In genomic region chr22:50252081-50253045, GRCh38 we compare ENCODE assay signal across 1 cellular context.
TF ChIP-seq lines count a peak whose summit lies in the region.

No MANE protein-coding gene starts in this region.

TF ChIP-seq in K562, 482 proteins besides CTCF, POLR2A, EP300 and RAD21:
- no peak for TF ChIP-seq ZNF830 (CRISPR knock-in tag; IDR thresholded peaks at IDR 0.05)
- TF ChIP-seq MYC (IDR thresholded peaks at IDR 0.05; ENCODE audit: low read depth, low read length), result no peak
- TF ChIP-seq MYC (CRISPR knock-in tag; IDR thresholded peaks at IDR 0.05; ENCODE audit: borderline replicate concordance, low read depth), result no peak
- TF ChIP-seq SIN3A (IDR thresholded peaks at IDR 0.05; ENCODE audit: borderline replicate concordance in 2 of 2, control insufficient read depth in 1 of 2, low read depth in 2 of 2, low read length in 2 of 2), result no peak
- TF ChIP-seq SMAD4 (CRISPR knock-in tag; conservative IDR thresholded peaks at IDR 0.05), result no peak
- peak; percentile 67 for TF ChIP-seq PRDM10 (IDR thresholded peaks at IDR 0.05; ENCODE audit: partially characterized antibody)
- TF ChIP-seq RBFOX2 (IDR thresholded peaks at IDR 0.05; ENCODE audit: low read depth, low read length), result peak; percentile 31; the same call in 1 of the 2 replicates
- TF ChIP-seq PHB2 (IDR thresholded peaks at IDR 0.05; ENCODE audit: low read depth), result no peak
- TF ChIP-seq ZKSCAN3 (CRISPR knock-in tag; IDR thresholded peaks at IDR 0.05), result no peak
- TF ChIP-seq, protein P1, sequence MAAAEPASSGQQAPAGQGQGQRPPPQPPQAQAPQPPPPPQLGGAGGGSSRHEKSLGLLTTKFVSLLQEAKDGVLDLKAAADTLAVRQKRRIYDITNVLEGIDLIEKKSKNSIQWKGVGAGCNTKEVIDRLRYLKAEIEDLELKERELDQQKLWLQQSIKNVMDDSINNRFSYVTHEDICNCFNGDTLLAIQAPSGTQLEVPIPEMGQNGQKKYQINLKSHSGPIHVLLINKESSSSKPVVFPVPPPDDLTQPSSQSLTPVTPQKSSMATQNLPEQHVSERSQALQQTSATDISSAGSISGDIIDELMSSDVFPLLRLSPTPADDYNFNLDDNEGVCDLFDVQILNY (CRISPR knock-in tag; IDR thresholded peaks at IDR 0.05), result no peak
- TF ChIP-seq, protein P2, sequence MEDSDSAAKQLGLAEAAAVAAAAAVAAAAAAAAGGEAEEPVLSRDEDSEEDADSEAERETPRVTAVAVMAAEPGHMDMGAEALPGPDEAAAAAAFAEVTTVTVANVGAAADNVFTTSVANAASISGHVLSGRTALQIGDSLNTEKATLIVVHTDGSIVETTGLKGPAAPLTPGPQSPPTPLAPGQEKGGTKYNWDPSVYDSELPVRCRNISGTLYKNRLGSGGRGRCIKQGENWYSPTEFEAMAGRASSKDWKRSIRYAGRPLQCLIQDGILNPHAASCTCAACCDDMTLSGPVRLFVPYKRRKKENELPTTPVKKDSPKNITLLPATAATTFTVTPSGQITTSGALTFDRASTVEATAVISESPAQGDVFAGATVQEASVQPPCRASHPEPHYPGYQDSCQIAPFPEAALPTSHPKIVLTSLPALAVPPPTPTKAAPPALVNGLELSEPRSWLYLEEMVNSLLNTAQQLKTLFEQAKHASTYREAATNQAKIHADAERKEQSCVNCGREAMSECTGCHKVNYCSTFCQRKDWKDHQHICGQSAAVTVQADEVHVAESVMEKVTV (CRISPR knock-in tag; IDR thresholded peaks at IDR 0.05), result no peak
- TF ChIP-seq ZEB2 (IDR thresholded peaks at IDR 0.05), result no peak
- TF ChIP-seq, protein P3, sequence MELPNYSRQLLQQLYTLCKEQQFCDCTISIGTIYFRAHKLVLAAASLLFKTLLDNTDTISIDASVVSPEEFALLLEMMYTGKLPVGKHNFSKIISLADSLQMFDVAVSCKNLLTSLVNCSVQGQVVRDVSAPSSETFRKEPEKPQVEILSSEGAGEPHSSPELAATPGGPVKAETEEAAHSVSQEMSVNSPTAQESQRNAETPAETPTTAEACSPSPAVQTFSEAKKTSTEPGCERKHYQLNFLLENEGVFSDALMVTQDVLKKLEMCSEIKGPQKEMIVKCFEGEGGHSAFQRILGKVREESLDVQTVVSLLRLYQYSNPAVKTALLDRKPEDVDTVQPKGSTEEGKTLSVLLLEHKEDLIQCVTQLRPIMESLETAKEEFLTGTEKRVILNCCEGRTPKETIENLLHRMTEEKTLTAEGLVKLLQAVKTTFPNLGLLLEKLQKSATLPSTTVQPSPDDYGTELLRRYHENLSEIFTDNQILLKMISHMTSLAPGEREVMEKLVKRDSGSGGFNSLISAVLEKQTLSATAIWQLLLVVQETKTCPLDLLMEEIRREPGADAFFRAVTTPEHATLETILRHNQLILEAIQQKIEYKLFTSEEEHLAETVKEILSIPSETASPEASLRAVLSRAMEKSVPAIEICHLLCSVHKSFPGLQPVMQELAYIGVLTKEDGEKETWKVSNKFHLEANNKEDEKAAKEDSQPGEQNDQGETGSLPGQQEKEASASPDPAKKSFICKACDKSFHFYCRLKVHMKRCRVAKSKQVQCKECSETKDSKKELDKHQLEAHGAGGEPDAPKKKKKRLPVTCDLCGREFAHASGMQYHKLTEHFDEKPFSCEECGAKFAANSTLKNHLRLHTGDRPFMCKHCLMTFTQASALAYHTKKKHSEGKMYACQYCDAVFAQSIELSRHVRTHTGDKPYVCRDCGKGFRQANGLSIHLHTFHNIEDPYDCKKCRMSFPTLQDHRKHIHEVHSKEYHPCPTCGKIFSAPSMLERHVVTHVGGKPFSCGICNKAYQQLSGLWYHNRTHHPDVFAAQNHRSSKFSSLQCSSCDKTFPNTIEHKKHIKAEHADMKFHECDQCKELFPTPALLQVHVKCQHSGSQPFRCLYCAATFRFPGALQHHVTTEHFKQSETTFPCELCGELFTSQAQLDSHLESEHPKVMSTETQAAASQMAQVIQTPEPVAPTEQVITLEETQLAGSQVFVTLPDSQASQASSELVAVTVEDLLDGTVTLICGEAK (IDR thresholded peaks at IDR 0.05), result no peak
- TF ChIP-seq, protein P3 (CRISPR knock-in tag; IDR thresholded peaks at IDR 0.05), result no peak
- no peak for TF ChIP-seq THRAP3 (IDR thresholded peaks at IDR 0.05; ENCODE audit: borderline replicate concordance)
- no peak for TF ChIP-seq NFATC3 (IDR thresholded peaks at IDR 0.05)
- no peak for TF ChIP-seq PHTF2 (CRISPR knock-in tag; IDR thresholded peaks at IDR 0.05)
- no peak for TF ChIP-seq SMAD3 (CRISPR knock-in tag; conservative IDR thresholded peaks at IDR 0.05)
- TF ChIP-seq, protein P4, sequence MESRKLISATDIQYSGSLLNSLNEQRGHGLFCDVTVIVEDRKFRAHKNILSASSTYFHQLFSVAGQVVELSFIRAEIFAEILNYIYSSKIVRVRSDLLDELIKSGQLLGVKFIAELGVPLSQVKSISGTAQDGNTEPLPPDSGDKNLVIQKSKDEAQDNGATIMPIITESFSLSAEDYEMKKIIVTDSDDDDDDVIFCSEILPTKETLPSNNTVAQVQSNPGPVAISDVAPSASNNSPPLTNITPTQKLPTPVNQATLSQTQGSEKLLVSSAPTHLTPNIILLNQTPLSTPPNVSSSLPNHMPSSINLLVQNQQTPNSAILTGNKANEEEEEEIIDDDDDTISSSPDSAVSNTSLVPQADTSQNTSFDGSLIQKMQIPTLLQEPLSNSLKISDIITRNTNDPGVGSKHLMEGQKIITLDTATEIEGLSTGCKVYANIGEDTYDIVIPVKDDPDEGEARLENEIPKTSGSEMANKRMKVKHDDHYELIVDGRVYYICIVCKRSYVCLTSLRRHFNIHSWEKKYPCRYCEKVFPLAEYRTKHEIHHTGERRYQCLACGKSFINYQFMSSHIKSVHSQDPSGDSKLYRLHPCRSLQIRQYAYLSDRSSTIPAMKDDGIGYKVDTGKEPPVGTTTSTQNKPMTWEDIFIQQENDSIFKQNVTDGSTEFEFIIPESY (CRISPR knock-in tag; IDR thresholded peaks at IDR 0.05), result peak; percentile 96
- no peak for TF ChIP-seq SRSF3 (IDR thresholded peaks at IDR 0.05; ENCODE audit: insufficient read depth, low read length)
- TF ChIP-seq, protein P5, sequence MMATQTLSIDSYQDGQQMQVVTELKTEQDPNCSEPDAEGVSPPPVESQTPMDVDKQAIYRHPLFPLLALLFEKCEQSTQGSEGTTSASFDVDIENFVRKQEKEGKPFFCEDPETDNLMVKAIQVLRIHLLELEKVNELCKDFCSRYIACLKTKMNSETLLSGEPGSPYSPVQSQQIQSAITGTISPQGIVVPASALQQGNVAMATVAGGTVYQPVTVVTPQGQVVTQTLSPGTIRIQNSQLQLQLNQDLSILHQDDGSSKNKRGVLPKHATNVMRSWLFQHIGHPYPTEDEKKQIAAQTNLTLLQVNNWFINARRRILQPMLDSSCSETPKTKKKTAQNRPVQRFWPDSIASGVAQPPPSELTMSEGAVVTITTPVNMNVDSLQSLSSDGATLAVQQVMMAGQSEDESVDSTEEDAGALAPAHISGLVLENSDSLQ (IDR thresholded peaks at IDR 0.05), result no peak
TF ChIP-seq in K562: peak in this region for 3.
